In genomic region chr10:44697096-44697495, GRCh38 we compare ENCODE assay signal across 25 cellular contexts.
A peak's percentile ranks its signal among the peaks of the same experiment; 100 is the strongest.
DNase-seq lines count a peak whose midpoint lies in the region; ATAC-seq and TF ChIP-seq lines count a peak whose summit lies in the region.
"Had no signal": no experiment of that assay in that cellular context is flagged by ENCODE, and none has a peak within 500 bp of the region (broad histone marks: within the 10 kb centered on the region; RNA-seq: fewer than 3 reads in every experiment).

No MANE protein-coding gene starts in this region.

- WGBS in heart right ventricle, 2 donors = 24 to 30% methylated on average over 1 of the region's 1 CpG
- WGBS in mesendoderm (ENCODE audit: extremely low coverage, insufficient coverage, low lambda C conversion rate) = no CpG with 5 or more reads among the region's 1 CpG

- H3K79me2 ChIP-seq in mesendoderm (ENCODE audit: control insufficient read depth, insufficient read depth, low read length) = no peaks in the 10 kb centered on the region

- H3K4me3 ChIP-seq in heart right ventricle = no peak overlapping the region
- no peak overlapping the region for H3K4me3 ChIP-seq in fibroblast of mammary gland (ENCODE audit: control insufficient read depth, low read depth, low read length)
- H3K4me3 ChIP-seq in mesendoderm (ENCODE audit: low read length) = no peak overlapping the region
- H3K4me3 ChIP-seq: BLaER1 treated with 17β-estradiol and CSF1 and Interleukin-3, amounts not matched to agents 10 nM and 100 nM; body of pancreas; gastroesophageal sphincter; PC-9; sigmoid colon; tibial nerve had no signal

- H3K27me3 Mint-ChIP-seq in activated CD4-positive, alpha-beta T cell treated with anti-CD3 and anti-CD28 coated beads, Interleukin-2, amount 10 ng/mL, durations not matched to agents 7 days and 5 days = no peaks in the 10 kb centered on the region
- H3K27me3 Mint-ChIP-seq: activated naive CD4-positive, alpha-beta T cell treated with anti-CD3 and anti-CD28 coated beads, Interleukin-2, amount 50 U/mL, for 24 hours had no signal

- H3K4me2 ChIP-seq in mesendoderm (ENCODE audit: low read length) = no peak overlapping the region
- H3K4me2 ChIP-seq: PC-9 had no signal

- H3K18ac ChIP-seq in mesendoderm (ENCODE audit: low read length) = no peak overlapping the region

- H3K9me3 ChIP-seq in heart right ventricle = peaks cover 0 to 32% (median 16%) of the 10 kb centered on the region in 11 donors
- H3K9me3 ChIP-seq: body of pancreas had no signal

- H3K36me3 Mint-ChIP-seq in activated CD4-positive, alpha-beta T cell treated with anti-CD3 and anti-CD28 coated beads, Interleukin-2, amount 10 ng/mL, durations not matched to agents 7 days and 5 days (ENCODE audit: low read depth) = no peaks in the 10 kb centered on the region
- H3K36me3 Mint-ChIP-seq: activated naive CD4-positive, alpha-beta T cell treated with anti-CD3 and anti-CD28 coated beads, Interleukin-2, amount 50 U/mL, for 24 hours had no signal

- TF ChIP-seq CTCF in heart right ventricle (IDR thresholded peaks at IDR 0.05) (no peak), fibroblast of mammary gland (conservative IDR thresholded peaks at IDR 0.05; ENCODE audit: control insufficient read depth, insufficient read depth, low read depth, low read length) (no peak)

- H2BK120ac ChIP-seq in mesendoderm (ENCODE audit: low read depth, low read length) = no peak overlapping the region

- POLR2A ChIA-PET in activated CD4-positive, alpha-beta T cell treated with anti-CD3 and anti-CD28 coated beads, Interleukin-2, amount 10 ng/mL, durations not matched to agents 7 days and 5 days (lab: Charles Lee) = no interaction called here

- no peak overlapping the region for H3K4me3 Mint-ChIP-seq in activated CD4-positive, alpha-beta T cell treated with anti-CD3 and anti-CD28 coated beads, Interleukin-2, amount 10 ng/mL, durations not matched to agents 7 days and 5 days
- H3K4me3 Mint-ChIP-seq: activated CD8-positive, alpha-beta T cell treated with anti-CD3 and anti-CD28 coated beads, Interleukin-2, amount 10 ng/mL, durations not matched to agents 7 days and 5 days; activated naive CD4-positive, alpha-beta T cell treated with anti-CD3 and anti-CD28 coated beads, Interleukin-2, amount 50 U/mL, for 24 hours had no signal

- no peak overlapping the region for H2AK5ac ChIP-seq in mesendoderm (ENCODE audit: low read length)

- H3K79me1 ChIP-seq in mesendoderm (ENCODE audit: low read length) = no peaks in the 10 kb centered on the region

- no peak overlapping the region for H3K56ac ChIP-seq in mesendoderm (ENCODE audit: low read length)

- H2BK15ac ChIP-seq in mesendoderm (replicated peaks; ENCODE audit: low read depth) = no peak overlapping the region

- no peak overlapping the region for H3K27ac Mint-ChIP-seq in activated CD4-positive, alpha-beta T cell treated with anti-CD3 and anti-CD28 coated beads, Interleukin-2, amount 10 ng/mL, durations not matched to agents 7 days and 5 days
- H3K27ac Mint-ChIP-seq: activated CD8-positive, alpha-beta T cell treated with anti-CD3 and anti-CD28 coated beads, Interleukin-2, amount 10 ng/mL, durations not matched to agents 7 days and 5 days; activated naive CD4-positive, alpha-beta T cell treated with anti-CD3 and anti-CD28 coated beads, Interleukin-2, amount 50 U/mL, for 24 hours had no signal

- no peaks in the 10 kb centered on the region for H3K4me1 Mint-ChIP-seq in activated CD4-positive, alpha-beta T cell treated with anti-CD3 and anti-CD28 coated beads, Interleukin-2, amount 10 ng/mL, durations not matched to agents 7 days and 5 days
- H3K4me1 Mint-ChIP-seq: activated naive CD4-positive, alpha-beta T cell treated with anti-CD3 and anti-CD28 coated beads, Interleukin-2, amount 50 U/mL, for 24 hours had no signal

- no peaks in the 10 kb centered on the region for H3K36me3 ChIP-seq in heart right ventricle
- H3K36me3 ChIP-seq in mesendoderm (ENCODE audit: control insufficient read depth, insufficient read depth, low read length) = no peaks in the 10 kb centered on the region
- H3K36me3 ChIP-seq: BLaER1 treated with 17β-estradiol and CSF1 and Interleukin-3, amounts not matched to agents 10 nM and 100 nM; gastroesophageal sphincter; sigmoid colon; tibial nerve had no signal

- no peak overlapping the region for H4K5ac ChIP-seq in mesendoderm (ENCODE audit: low read length)

- no peak for DNase-seq in heart right ventricle
- no peak for DNase-seq in Right ventricle myocardium superior
- DNase-seq in fibroblast of mammary gland (ENCODE audit: low read depth) = peak; percentile 53
- DNase-seq in mesendoderm = peak; percentile 5
- no peak for DNase-seq in NCI-H446 (lab: John Stamatoyannopoulos, UW)
- DNase-seq in activated CD4-positive, alpha-beta T cell treated with anti-CD3 and anti-CD28 coated beads, Interleukin-2, amount 10 ng/mL, durations not matched to agents 7 days and 5 days = no peak
- DNase-seq: 8988T; activated CD8-positive, alpha-beta T cell treated with anti-CD3 and anti-CD28 coated beads, Interleukin-2, amount 10 ng/mL, durations not matched to agents 7 days and 5 days; activated T-cell treated with anti-CD3 and anti-CD28 coated beads, Interleukin-2, amount 50 U/mL, for 48 hours; HCEC 1CT; MM.1S; NCI-H1694; nucleus accumbens; PC-9; stimulated activated CD4-positive, alpha-beta T cell treated with anti-CD3 and anti-CD28 coated beads, Interleukin-2, amount 100 ng/mL, for 24 hours; stimulated activated naive CD8-positive, alpha-beta T cell treated with anti-CD3 and anti-CD28 coated beads, Interleukin-15, Interleukin-2, amounts not matched to agents 100 U/mL and 50 U/mL, for 24 hours; T1000 had no signal

- H3K9me3 Mint-ChIP-seq in activated CD4-positive, alpha-beta T cell treated with anti-CD3 and anti-CD28 coated beads, Interleukin-2, amount 10 ng/mL, durations not matched to agents 7 days and 5 days = no peaks in the 10 kb centered on the region

- H3K27ac ChIP-seq in heart right ventricle (peak overlapping the region in 6 of 10 donors; percentile 12 to 55 (median 44)), mesendoderm (ENCODE audit: low read depth, low read length) (no peak overlapping the region)
- H3K27ac ChIP-seq: BLaER1 treated with 17β-estradiol and CSF1 and Interleukin-3, amounts not matched to agents 10 nM and 100 nM; PC-9 had no signal

- no peak overlapping the region for H3K23ac ChIP-seq in mesendoderm (ENCODE audit: low read length)

- H2BK5ac ChIP-seq in mesendoderm (ENCODE audit: low read length) = no peak overlapping the region

- CTCF ChIA-PET in activated CD4-positive, alpha-beta T cell treated with anti-CD3 and anti-CD28 coated beads, Interleukin-2, amount 10 ng/mL, durations not matched to agents 7 days and 5 days (lab: Charles Lee) = no interaction called here

- intact Hi-C loops in heart right ventricle (cut with DNase I) (no loop called here), Right ventricle myocardium superior (cut with DNase I) (no loop called here)

- H3K4me1 ChIP-seq in heart right ventricle (peaks cover 0 to 5% (median 0%) of the 10 kb centered on the region in 9 donors), mesendoderm (ENCODE audit: control insufficient read depth, low read depth, low read length) (no peaks in the 10 kb centered on the region)
- H3K4me1 ChIP-seq: body of pancreas, gastroesophageal sphincter, sigmoid colon, tibial nerve had no signal

- H3K27me3 ChIP-seq in heart right ventricle (no peaks in the 10 kb centered on the region), mesendoderm (ENCODE audit: insufficient read depth, low read length, poor library complexity) (no peaks in the 10 kb centered on the region)
- H3K27me3 ChIP-seq: BLaER1 treated with 17β-estradiol and CSF1 and Interleukin-3, amounts not matched to agents 10 nM and 100 nM; body of pancreas; gastroesophageal sphincter; sigmoid colon; tibial nerve had no signal

- no peak for ATAC-seq in heart right ventricle
- ATAC-seq in Right ventricle myocardium superior (ENCODE audit: poor library complexity) = no peak
- no peak for ATAC-seq in GM21526 (IDR thresholded peaks at IDR 0.05; ENCODE audit: low FRiP score, unreplicated experiment)
- no peak for ATAC-seq in HG03280 (IDR thresholded peaks at IDR 0.05; ENCODE audit: unreplicated experiment)
- ATAC-seq: activated CD8-positive, alpha-beta T cell treated with anti-CD3 and anti-CD28 coated beads, Interleukin-2, amount 10 ng/mL, durations not matched to agents 7 days and 5 days; stimulated activated naive CD8-positive, alpha-beta T cell treated with anti-CD3 and anti-CD28 coated beads, Interleukin-15, Interleukin-2, amounts not matched to agents 100 U/mL and 50 U/mL, for 24 hours had no signal

- H4K8ac ChIP-seq in mesendoderm (ENCODE audit: low read depth, low read length) = no peak overlapping the region

- H3K9ac ChIP-seq in mesendoderm (ENCODE audit: low read length) = no peak overlapping the region
- H3K9ac ChIP-seq: BLaER1 treated with 17β-estradiol and CSF1 and Interleukin-3, amounts not matched to agents 10 nM and 100 nM had no signal

- H3K4ac ChIP-seq in mesendoderm (ENCODE audit: low read depth, low read length) = no peak overlapping the region

Comparison
In these comparisons a context has a peak if more than half of its experiments do, and no peak if none do; other contexts are left out.
1. DNase-seq: peak in fibroblast of mammary gland (single experiment) and mesendoderm (single experiment); none in heart right ventricle (0 of 2), Right ventricle myocardium superior (single experiment), NCI-H446 (0 of 2) and activated CD4-positive, alpha-beta T cell treated with anti-CD3 and anti-CD28 coated beads, Interleukin-2, amount 10 ng/mL, durations not matched to agents 7 days and 5 days (single experiment).